In the genomic region with DNA sequence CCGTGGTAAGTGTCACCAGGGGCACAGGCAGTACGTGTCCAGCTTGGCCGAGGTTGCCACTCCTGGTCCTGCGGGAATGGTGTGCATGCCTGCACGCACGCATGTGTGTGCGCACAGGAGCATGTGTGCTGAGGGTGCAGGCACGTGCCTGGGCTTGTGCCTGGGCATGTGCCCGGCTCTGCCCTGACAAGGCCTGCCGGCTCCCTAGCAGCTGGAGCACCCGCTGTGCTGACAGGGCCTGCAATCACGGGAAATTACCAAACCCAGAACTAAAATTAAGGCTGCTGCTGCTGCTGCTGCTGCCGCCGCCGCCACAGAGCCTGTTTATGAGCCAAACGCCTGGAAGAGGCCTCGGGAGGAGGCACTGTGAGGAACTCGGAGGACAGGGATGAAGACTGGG, we compare ENCODE assay signal across 23 cellular contexts. TPM values are rescaled to one million over a fixed set of nuclear protein-coding genes. Genes with fewer than 3 reads are reported as not detected.
A peak's percentile ranks its signal among the peaks of the same experiment; 100 is the strongest.
DNase-seq lines count a peak whose midpoint lies in the region; ATAC-seq, FAIRE-seq and TF ChIP-seq lines count a peak whose summit lies in the region.
"Had no signal": no experiment of that assay in that cellular context is flagged by ENCODE, and none has a peak within 500 bp of the region (broad histone marks: within the 10 kb centered on the region; RNA-seq: fewer than 3 reads in every experiment).

No MANE protein-coding gene starts in this region.

- H3K36me3 ChIP-seq in bronchial epithelial cell (ENCODE audit: control insufficient read depth, insufficient read depth, low read length): no peaks in the 10 kb centered on the region
- H3K36me3 ChIP-seq: esophagus squamous epithelium, pancreas, SJCRH30 had no signal

- no peaks in the 10 kb centered on the region for H3K27me3 ChIP-seq in bronchial epithelial cell (ENCODE audit: control insufficient read depth, insufficient read depth, low read length)
- H3K27me3 ChIP-seq: esophagus squamous epithelium, pancreas had no signal

- FAIRE-seq in bronchial epithelial cell (lab: Jason Lieb, UNC): no peak
- FAIRE-seq: pancreas had no signal

- H3K4me3 ChIP-seq in bronchial epithelial cell (ENCODE audit: low read depth, low read length): no peak overlapping the region
- H3K4me3 ChIP-seq: esophagus squamous epithelium, pancreas, PC-9, SJCRH30 had no signal

- ATAC-seq in HG02970 (IDR thresholded peaks at IDR 0.05; ENCODE audit: low FRiP score, unreplicated experiment): no peak
- ATAC-seq: pancreas, sciatic nerve had no signal

- no peak for TF ChIP-seq CTCF in bronchial epithelial cell (IDR thresholded peaks at IDR 0.05; ENCODE audit: insufficient read depth, low read length, severe bottlenecking)

- peak in 2 of 3 experiments; percentile 49 to 68 for DNase-seq in NCI-H1417 (lab: John Stamatoyannopoulos, UW)
- no peak for DNase-seq in NCI-H1417 treated with DMSO at 0.1 percent for 48 hours (lab: John Stamatoyannopoulos, UW)
- DNase-seq in NCI-H2171 (lab: John Stamatoyannopoulos, UW): peak; percentile 84
- peak; percentile 57 for DNase-seq in bronchial epithelial cell (ENCODE audit: low read depth)
- DNase-seq in occipital lobe (lab: John Stamatoyannopoulos, UW): peak; percentile 16
- DNase-seq in iPS-NIHi7 (ENCODE audit: extremely low spot score): no peak
- no peak for DNase-seq in mucosa of gallbladder (ENCODE audit: low spot score)
- DNase-seq: 8988T; activated CD4-positive, alpha-beta T cell treated with anti-CD3 and anti-CD28 coated beads for 48 hours; CD8-positive, alpha-beta memory T cell; DMS79; effector memory CD4-positive, alpha-beta T cell; esophagus squamous epithelium; HFFc6; Karpas-422; naive B cell; NCI-H1436; PC-9; SJCRH30 had no signal

RNA-seq across cellular contexts. Expression of a gene that starts 28.7 kb away (rescaled TPM):
- total RNA-seq in bronchial epithelial cell: not detected in 2 replicates
- total RNA-seq in occipital lobe: not detected
- total RNA-seq in mucosa of gallbladder: 12.3 TPM
- total RNA-seq: CD8-positive, alpha-beta memory T cell; esophagus squamous epithelium; HFFc6; HT1080; PC-9; SJCRH30 had no signal

RNA-seq across cellular contexts. Expression of a gene that starts 59.7 kb away (rescaled TPM):
- total RNA-seq in bronchial epithelial cell (not detected in 2 replicates), occipital lobe (53.0 TPM), mucosa of gallbladder (7.2 TPM)
- total RNA-seq: CD8-positive, alpha-beta memory T cell; PC-9; SJCRH30 had no signal

Comparison
In these comparisons a context has a peak if more than half of its experiments do, and no peak if none do; other contexts are left out.
1. DNase-seq: peak in NCI-H1417 (2 of 3), NCI-H2171 (single experiment), bronchial epithelial cell (single experiment) and occipital lobe (single experiment); none in NCI-H1417 treated with DMSO at 0.1 percent for 48 hours (single experiment), iPS-NIHi7 (single experiment) and mucosa of gallbladder (single experiment).
2. RNA of a gene that starts 28.7 kb away (total RNA-seq): 12.3 TPM in mucosa of gallbladder (single experiment); not detected in bronchial epithelial cell and not detected in occipital lobe (single experiment); every median in the first group is over 10 times any median in the second.